Comparison of ENCODE assay signal across 1 cellular context in the genomic region with DNA sequence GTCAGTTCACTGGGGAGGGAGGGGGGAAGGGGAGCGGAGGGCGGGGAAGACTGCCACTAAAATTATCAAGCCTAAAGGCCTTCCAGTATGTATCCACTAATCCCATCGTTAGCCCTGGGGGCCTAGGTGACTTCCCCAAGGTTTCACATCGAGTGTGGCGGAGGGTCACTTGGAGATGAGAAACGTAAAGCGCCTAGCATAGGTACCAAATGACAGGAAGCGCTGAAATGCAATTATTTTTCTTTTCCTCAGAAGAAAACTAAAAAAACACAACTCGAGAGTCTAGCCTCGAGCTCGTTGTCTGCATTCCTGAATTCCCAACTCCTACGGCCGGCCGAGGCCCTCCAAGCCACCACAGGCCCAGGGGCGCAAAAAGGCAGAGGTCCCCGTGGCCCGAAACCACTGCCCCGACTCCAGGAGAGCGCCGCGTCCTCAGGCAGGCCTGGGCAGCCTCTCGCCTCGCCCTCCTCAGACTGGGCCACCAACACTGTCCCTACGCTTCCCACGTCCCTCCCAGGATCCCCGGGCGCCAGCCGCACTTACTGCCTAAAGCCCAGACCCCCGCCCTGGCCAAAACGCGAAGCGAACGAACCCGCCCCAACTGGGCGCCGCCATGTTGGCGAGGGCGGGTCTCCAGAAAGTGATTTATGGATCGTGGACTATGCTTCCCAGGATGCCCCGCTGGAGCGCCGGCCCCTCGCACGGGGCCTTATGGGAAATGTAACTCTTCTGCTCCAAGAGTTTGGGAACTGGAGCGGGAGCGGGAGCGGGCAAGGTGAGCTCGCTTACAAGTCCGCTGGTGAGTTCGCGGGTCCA.
A peak's percentile ranks its signal among the peaks of the same experiment; 100 is the strongest.
TF ChIP-seq lines count a peak whose summit lies in the region.

A gene with protein sequence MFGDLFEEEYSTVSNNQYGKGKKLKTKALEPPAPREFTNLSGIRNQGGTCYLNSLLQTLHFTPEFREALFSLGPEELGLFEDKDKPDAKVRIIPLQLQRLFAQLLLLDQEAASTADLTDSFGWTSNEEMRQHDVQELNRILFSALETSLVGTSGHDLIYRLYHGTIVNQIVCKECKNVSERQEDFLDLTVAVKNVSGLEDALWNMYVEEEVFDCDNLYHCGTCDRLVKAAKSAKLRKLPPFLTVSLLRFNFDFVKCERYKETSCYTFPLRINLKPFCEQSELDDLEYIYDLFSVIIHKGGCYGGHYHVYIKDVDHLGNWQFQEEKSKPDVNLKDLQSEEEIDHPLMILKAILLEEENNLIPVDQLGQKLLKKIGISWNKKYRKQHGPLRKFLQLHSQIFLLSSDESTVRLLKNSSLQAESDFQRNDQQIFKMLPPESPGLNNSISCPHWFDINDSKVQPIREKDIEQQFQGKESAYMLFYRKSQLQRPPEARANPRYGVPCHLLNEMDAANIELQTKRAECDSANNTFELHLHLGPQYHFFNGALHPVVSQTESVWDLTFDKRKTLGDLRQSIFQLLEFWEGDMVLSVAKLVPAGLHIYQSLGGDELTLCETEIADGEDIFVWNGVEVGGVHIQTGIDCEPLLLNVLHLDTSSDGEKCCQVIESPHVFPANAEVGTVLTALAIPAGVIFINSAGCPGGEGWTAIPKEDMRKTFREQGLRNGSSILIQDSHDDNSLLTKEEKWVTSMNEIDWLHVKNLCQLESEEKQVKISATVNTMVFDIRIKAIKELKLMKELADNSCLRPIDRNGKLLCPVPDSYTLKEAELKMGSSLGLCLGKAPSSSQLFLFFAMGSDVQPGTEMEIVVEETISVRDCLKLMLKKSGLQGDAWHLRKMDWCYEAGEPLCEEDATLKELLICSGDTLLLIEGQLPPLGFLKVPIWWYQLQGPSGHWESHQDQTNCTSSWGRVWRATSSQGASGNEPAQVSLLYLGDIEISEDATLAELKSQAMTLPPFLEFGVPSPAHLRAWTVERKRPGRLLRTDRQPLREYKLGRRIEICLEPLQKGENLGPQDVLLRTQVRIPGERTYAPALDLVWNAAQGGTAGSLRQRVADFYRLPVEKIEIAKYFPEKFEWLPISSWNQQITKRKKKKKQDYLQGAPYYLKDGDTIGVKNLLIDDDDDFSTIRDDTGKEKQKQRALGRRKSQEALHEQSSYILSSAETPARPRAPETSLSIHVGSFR (minus strand): TSS at position 642 of the 816 bp plus-strand sequence. CDS start 1,228 bp downstream, outside the sequence.

TF ChIP-seq in HepG2, 621 proteins besides CTCF, POLR2A, EP300 and RAD21 (continued from another document and continues in another):
- peak; percentile 92; the same call in 1 of the 2 replicates for TF ChIP-seq ZNF704 (CRISPR knock-in tag; IDR thresholded peaks at IDR 0.05; ENCODE audit: borderline replicate concordance)
- TF ChIP-seq, protein P1, sequence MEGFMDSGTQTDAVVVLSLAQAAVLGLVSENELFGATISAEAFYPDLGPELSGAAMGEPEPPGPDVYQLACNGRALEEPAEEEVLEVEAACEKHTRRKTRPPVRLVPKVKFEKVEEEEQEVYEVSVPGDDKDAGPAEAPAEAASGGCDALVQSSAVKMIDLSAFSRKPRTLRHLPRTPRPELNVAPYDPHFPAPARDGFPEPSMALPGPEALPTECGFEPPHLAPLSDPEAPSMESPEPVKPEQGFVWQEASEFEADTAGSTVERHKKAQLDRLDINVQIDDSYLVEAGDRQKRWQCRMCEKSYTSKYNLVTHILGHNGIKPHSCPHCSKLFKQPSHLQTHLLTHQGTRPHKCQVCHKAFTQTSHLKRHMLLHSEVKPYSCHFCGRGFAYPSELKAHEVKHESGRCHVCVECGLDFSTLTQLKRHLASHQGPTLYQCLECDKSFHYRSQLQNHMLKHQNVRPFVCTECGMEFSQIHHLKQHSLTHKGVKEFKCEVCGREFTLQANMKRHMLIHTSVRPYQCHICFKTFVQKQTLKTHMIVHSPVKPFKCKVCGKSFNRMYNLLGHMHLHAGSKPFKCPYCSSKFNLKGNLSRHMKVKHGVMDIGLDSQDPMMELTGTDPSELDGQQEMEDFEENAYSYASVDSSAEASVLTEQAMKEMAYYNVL (CRISPR knock-in tag; IDR thresholded peaks at IDR 0.05; ENCODE audit: borderline replicate concordance): peak; percentile 85; the same call in 1 of the 2 replicates
- 0 out of 2 replicates have a peak, but pooled peaks have one; percentile 77 for TF ChIP-seq ZNF512 (CRISPR knock-in tag; IDR thresholded peaks at IDR 0.05)
- peak; percentile 82 for TF ChIP-seq ZHX2 (IDR thresholded peaks at IDR 0.05; ENCODE audit: low read depth)
- peak; percentile 82; the same call in 1 of the 2 replicates for TF ChIP-seq ZHX2 (CRISPR knock-in tag; IDR thresholded peaks at IDR 0.05; ENCODE audit: borderline replicate concordance)
- TF ChIP-seq KMT2B (CRISPR knock-in tag; IDR thresholded peaks at IDR 0.05): peak; percentile 81
- TF ChIP-seq IKZF1 (IDR thresholded peaks at IDR 0.05): no peak
- TF ChIP-seq GPN1 (CRISPR knock-in tag; IDR thresholded peaks at IDR 0.05; ENCODE audit: borderline replicate concordance): no peak; the same call in 1 of the 2 replicates
- peak; percentile 97 for TF ChIP-seq ZNF280B (CRISPR knock-in tag; IDR thresholded peaks at IDR 0.05; ENCODE audit: borderline replicate concordance)
- TF ChIP-seq AKAP8 (CRISPR knock-in tag; IDR thresholded peaks at IDR 0.05): no peak
- peak; percentile 90 for TF ChIP-seq ZBTB26 (CRISPR knock-in tag; IDR thresholded peaks at IDR 0.05; ENCODE audit: borderline replicate concordance)
- TF ChIP-seq FOXC1 (CRISPR knock-in tag; IDR thresholded peaks at IDR 0.05; ENCODE audit: borderline replicate concordance): peak; percentile 94
- no peak for TF ChIP-seq ZNF557 (CRISPR knock-in tag; IDR thresholded peaks at IDR 0.05)
- TF ChIP-seq ZNF841 (CRISPR knock-in tag; IDR thresholded peaks at IDR 0.05; ENCODE audit: borderline replicate concordance): no peak
- peak; percentile 73 for TF ChIP-seq CBFB (CRISPR knock-in tag; IDR thresholded peaks at IDR 0.05)
- TF ChIP-seq, protein P2, sequence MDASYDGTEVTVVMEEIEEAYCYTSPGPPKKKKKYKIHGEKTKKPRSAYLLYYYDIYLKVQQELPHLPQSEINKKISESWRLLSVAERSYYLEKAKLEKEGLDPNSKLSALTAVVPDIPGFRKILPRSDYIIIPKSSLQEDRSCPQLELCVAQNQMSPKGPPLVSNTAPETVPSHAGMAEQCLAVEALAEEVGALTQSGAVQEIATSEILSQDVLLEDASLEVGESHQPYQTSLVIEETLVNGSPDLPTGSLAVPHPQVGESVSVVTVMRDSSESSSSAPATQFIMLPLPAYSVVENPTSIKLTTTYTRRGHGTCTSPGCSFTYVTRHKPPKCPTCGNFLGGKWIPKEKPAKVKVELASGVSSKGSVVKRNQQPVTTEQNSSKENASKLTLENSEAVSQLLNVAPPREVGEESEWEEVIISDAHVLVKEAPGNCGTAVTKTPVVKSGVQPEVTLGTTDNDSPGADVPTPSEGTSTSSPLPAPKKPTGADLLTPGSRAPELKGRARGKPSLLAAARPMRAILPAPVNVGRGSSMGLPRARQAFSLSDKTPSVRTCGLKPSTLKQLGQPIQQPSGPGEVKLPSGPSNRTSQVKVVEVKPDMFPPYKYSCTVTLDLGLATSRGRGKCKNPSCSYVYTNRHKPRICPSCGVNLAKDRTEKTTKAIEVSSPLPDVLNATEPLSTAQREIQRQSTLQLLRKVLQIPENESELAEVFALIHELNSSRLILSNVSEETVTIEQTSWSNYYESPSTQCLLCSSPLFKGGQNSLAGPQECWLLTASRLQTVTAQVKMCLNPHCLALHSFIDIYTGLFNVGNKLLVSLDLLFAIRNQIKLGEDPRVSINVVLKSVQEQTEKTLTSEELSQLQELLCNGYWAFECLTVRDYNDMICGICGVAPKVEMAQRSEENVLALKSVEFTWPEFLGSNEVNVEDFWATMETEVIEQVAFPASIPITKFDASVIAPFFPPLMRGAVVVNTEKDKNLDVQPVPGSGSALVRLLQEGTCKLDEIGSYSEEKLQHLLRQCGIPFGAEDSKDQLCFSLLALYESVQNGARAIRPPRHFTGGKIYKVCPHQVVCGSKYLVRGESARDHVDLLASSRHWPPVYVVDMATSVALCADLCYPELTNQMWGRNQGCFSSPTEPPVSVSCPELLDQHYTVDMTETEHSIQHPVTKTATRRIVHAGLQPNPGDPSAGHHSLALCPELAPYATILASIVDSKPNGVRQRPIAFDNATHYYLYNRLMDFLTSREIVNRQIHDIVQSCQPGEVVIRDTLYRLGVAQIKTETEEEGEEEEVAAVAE (CRISPR knock-in tag; IDR thresholded peaks at IDR 0.05; ENCODE audit: borderline replicate concordance): peak; percentile 79; the same call in 1 of the 2 replicates
- TF ChIP-seq MED8 (CRISPR knock-in tag; IDR thresholded peaks at IDR 0.05; ENCODE audit: insufficient replicate concordance): peak; percentile 77
- TF ChIP-seq ETV5 (CRISPR knock-in tag; IDR thresholded peaks at IDR 0.05; ENCODE audit: borderline replicate concordance): peak; percentile 58; the same call in 1 of the 2 replicates
